Comparison of ENCODE assay signal across 27 cellular contexts in genomic region chr10:31789555-31789954, GRCh38.
DNase-seq lines count a peak whose midpoint lies in the region; ATAC-seq, FAIRE-seq and TF ChIP-seq lines count a peak whose summit lies in the region.
"Had no signal": no experiment of that assay in that cellular context is flagged by ENCODE, and none has a peak within 500 bp of the region (broad histone marks: within the 10 kb centered on the region; RNA-seq: fewer than 3 reads in every experiment).

No MANE protein-coding gene starts in this region.

- no peak overlapping the region for H3K4me3 Mint-ChIP-seq in natural killer cell
- H3K4me3 Mint-ChIP-seq in natural killer cell treated with Interleukin-12 subunit alpha and Interleukin-12 subunit beta and Interleukin-15 and Interleukin-18, amount 100 ng/mL, for 72 hours: no peak overlapping the region

- no peaks in the 10 kb centered on the region for H3K27me3 ChIP-seq in mammary epithelial cell (ENCODE audit: insufficient read depth, low read length)
- H3K27me3 ChIP-seq: BLaER1 treated with 17β-estradiol and CSF1 and Interleukin-3, amounts not matched to agents 10 nM and 100 nM; SJSA1 had no signal

- H3K36me3 ChIP-seq in mammary epithelial cell (ENCODE audit: insufficient read depth, low read length): no peaks in the 10 kb centered on the region
- H3K36me3 ChIP-seq: BLaER1 treated with 17β-estradiol and CSF1 and Interleukin-3, amounts not matched to agents 10 nM and 100 nM; HAP-1; SJSA1 had no signal

- intact Hi-C loops in natural killer cell (cut with micrococcal nuclease): no loop called here
- intact Hi-C loops in mammary epithelial cell (cut with micrococcal nuclease): no loop called here

- no peaks in the 10 kb centered on the region for H3K36me3 Mint-ChIP-seq in natural killer cell
- H3K36me3 Mint-ChIP-seq in natural killer cell treated with Interleukin-12 subunit alpha and Interleukin-12 subunit beta and Interleukin-15 and Interleukin-18, amount 100 ng/mL, for 72 hours: peaks cover 7% of the 10 kb centered on the region

- TF ChIP-seq CTCF in natural killer cell (IDR thresholded peaks at IDR 0.05): no peak
- TF ChIP-seq CTCF in mammary epithelial cell (conservative IDR thresholded peaks at IDR 0.05 in 1 of 2, IDR thresholded peaks at IDR 0.05 in 1 of 2; ENCODE audit: extremely low read depth in 1 of 2, insufficient read depth in 1 of 2, low read depth in 1 of 2, low read length in 2 of 2): no peak

- H3K4me3 ChIP-seq in mammary epithelial cell (replicated peaks in 1 of 3; ENCODE audit: insufficient read depth in 1 of 3, low read depth in 2 of 3, low read length in 3 of 3): no peak overlapping the region
- H3K4me3 ChIP-seq: A549; BLaER1 treated with 17β-estradiol and CSF1 and Interleukin-3, amounts not matched to agents 10 nM and 100 nM; HAP-1; SJSA1 had no signal

- in situ Hi-C loops in mammary epithelial cell (cut with MboI; ENCODE audit: low sequenced_read_pairs in 2 of 2): loop anchor here in 1 of 2 donors (25.0 kb wide), 1 partner anchor 1052 kb away; no protein-coding TSS in a partner anchor

- peaks cover 3% of the 10 kb centered on the region for H3K9me3 ChIP-seq in mammary epithelial cell (replicated peaks; ENCODE audit: insufficient read depth, low read length)
- H3K9me3 ChIP-seq: HAP-1, SJSA1 had no signal

- no peaks in the 10 kb centered on the region for H3K79me2 ChIP-seq in mammary epithelial cell (ENCODE audit: insufficient read depth, low read length)

- no peak overlapping the region for H3K27ac ChIP-seq in mammary epithelial cell (ENCODE audit: insufficient read depth, low read depth, low read length)
- H3K27ac ChIP-seq: A549; BLaER1 treated with 17β-estradiol and CSF1 and Interleukin-3, amounts not matched to agents 10 nM and 100 nM; SJSA1 had no signal

- peak; percentile 77 to 93 (median 92) for ATAC-seq in natural killer cell
- ATAC-seq in natural killer cell treated with Interleukin-12 subunit alpha and Interleukin-12 subunit beta and Interleukin-15 and Interleukin-18, amount 100 ng/mL, for 72 hours: no peak
- ATAC-seq: A549, PC-3 had no signal

- H4K20me1 ChIP-seq in mammary epithelial cell (ENCODE audit: insufficient read depth, low read length): no peaks in the 10 kb centered on the region
- H4K20me1 ChIP-seq: BLaER1 treated with 17β-estradiol and CSF1 and Interleukin-3, amounts not matched to agents 10 nM and 100 nM had no signal

- no peak overlapping the region for H2AFZ ChIP-seq in mammary epithelial cell (ENCODE audit: low read depth, low read length)

- peaks cover 11 to 18% of the 10 kb centered on the region in 2 donors for H3K27me3 Mint-ChIP-seq in natural killer cell (ENCODE audit: low read depth in 2 of 2)
- peaks cover 5 to 18% of the 10 kb centered on the region in 2 donors for H3K27me3 Mint-ChIP-seq in natural killer cell treated with Interleukin-12 subunit alpha and Interleukin-12 subunit beta and Interleukin-15 and Interleukin-18, amount 100 ng/mL, for 72 hours

- H3K4me1 ChIP-seq in mammary epithelial cell (ENCODE audit: insufficient read depth, low read length): no peaks in the 10 kb centered on the region
- H3K4me1 ChIP-seq: A549; BLaER1 treated with 17β-estradiol and CSF1 and Interleukin-3, amounts not matched to agents 10 nM and 100 nM; HAP-1; SJSA1 had no signal

- POLR2A ChIA-PET in HEK293T (lab: Yijun Ruan, JAX): no interaction called here

- 93% methylated on average over 1 of the region's 1 CpG for WGBS in mammary epithelial cell (ENCODE audit: low coverage, missing lambda C conversion rate)

- CTCF ChIA-PET in mammary epithelial cell (lab: Charles Lee; ENCODE audit: low non-redundant PET): no interaction called here
- CTCF ChIA-PET in HEK293T (lab: Yijun Ruan, JAX): no interaction called here

- DNase-seq in natural killer cell: no peak
- DNase-seq in natural killer cell treated with Interleukin-12 subunit alpha and Interleukin-12 subunit beta and Interleukin-15 and Interleukin-18, amount 100 ng/mL, for 72 hours (ENCODE audit: low spot score): no peak
- DNase-seq in frontal cortex (ENCODE audit: low spot score in 2 of 2): no peak
- no peak for DNase-seq in mammary epithelial cell
- no peak for DNase-seq in SHP77 (lab: John Stamatoyannopoulos, UW)
- DNase-seq in kidney tubule cell (ENCODE audit: low spot score): no peak
- no peak for DNase-seq in HEK293T (ENCODE audit: extremely low spot score)
- DNase-seq: AML-193; GOT3; KBM-7; MV-4-11; NCI-H1105 treated with DMSO at 0.1 percent for 48 hours; NCI-H146; NCI-H1930; NCI-H2107; NCI-H446; NCI-H524 treated with DMSO at 0.1 percent for 48 hours; NCI-H82; NK-92 treated with Interleukin-12 subunit alpha and Interleukin-12 subunit beta, amount 100 ng/mL, for 24 hours; PC-3 had no signal

- no peak overlapping the region for H3K4me2 ChIP-seq in mammary epithelial cell (ENCODE audit: insufficient read depth, low read depth, low read length)
- H3K4me2 ChIP-seq: A549; BLaER1 treated with 17β-estradiol and CSF1 and Interleukin-3, amounts not matched to agents 10 nM and 100 nM had no signal

- H3K9me3 Mint-ChIP-seq in natural killer cell: no peaks in the 10 kb centered on the region
- no peaks in the 10 kb centered on the region for H3K9me3 Mint-ChIP-seq in natural killer cell treated with Interleukin-12 subunit alpha and Interleukin-12 subunit beta and Interleukin-15 and Interleukin-18, amount 100 ng/mL, for 72 hours

- FAIRE-seq in G401.6 (lab: Jason Lieb, UNC): peak; percentile 30
- FAIRE-seq in frontal cortex (lab: Jason Lieb, UNC): peak; percentile 53
- FAIRE-seq: D721Med, HTR-8/SVneo had no signal

- dilution Hi-C loops in mammary epithelial cell (cut with HindIII; ENCODE audit: low sequenced_read_pairs): no loop called here

- peak overlapping the region in 1 of 2 donors; percentile 21 for H3K27ac Mint-ChIP-seq in natural killer cell
- H3K27ac Mint-ChIP-seq in natural killer cell treated with Interleukin-12 subunit alpha and Interleukin-12 subunit beta and Interleukin-15 and Interleukin-18, amount 100 ng/mL, for 72 hours: no peak overlapping the region

- no TSS peak for BruUV-seq in mammary epithelial cell (replicated peaks; lab: Mats Ljungman, UMichigan)

- H3K9ac ChIP-seq in mammary epithelial cell (ENCODE audit: insufficient read depth, low read length): no peak overlapping the region
- H3K9ac ChIP-seq: BLaER1 treated with 17β-estradiol and CSF1 and Interleukin-3, amounts not matched to agents 10 nM and 100 nM had no signal

- H3K4me1 Mint-ChIP-seq in natural killer cell: peaks cover 0 to 4% of the 10 kb centered on the region in 2 donors
- H3K4me1 Mint-ChIP-seq in natural killer cell treated with Interleukin-12 subunit alpha and Interleukin-12 subunit beta and Interleukin-15 and Interleukin-18, amount 100 ng/mL, for 72 hours (ENCODE audit: low read depth in 2 of 2): peaks cover 3 to 4% of the 10 kb centered on the region in 2 donors

TF ChIP-seq in HEK293T, 16 proteins besides CTCF, POLR2A, EP300 and RAD21:
- TF ChIP-seq NFRKB (IDR thresholded peaks at IDR 0.05): no peak
- TF ChIP-seq ARNT (IDR thresholded peaks at IDR 0.05): no peak
- no peak for TF ChIP-seq FOXA1 (IDR thresholded peaks at IDR 0.05)
- TF ChIP-seq ZNF384 (IDR thresholded peaks at IDR 0.05): no peak
- TF ChIP-seq HDGF (IDR thresholded peaks at IDR 0.05; ENCODE audit: borderline replicate concordance): no peak
- no peak for TF ChIP-seq PKNOX1 (IDR thresholded peaks at IDR 0.05)
- TF ChIP-seq LEF1 (IDR thresholded peaks at IDR 0.05; ENCODE audit: borderline replicate concordance): no peak
- no peak for TF ChIP-seq CTBP1 (IDR thresholded peaks at IDR 0.05; ENCODE audit: borderline replicate concordance)
- no peak for TF ChIP-seq FOXM1 (IDR thresholded peaks at IDR 0.05; ENCODE audit: borderline replicate concordance)
- no peak for TF ChIP-seq SP1 (IDR thresholded peaks at IDR 0.05)
- TF ChIP-seq FOXK2 (IDR thresholded peaks at IDR 0.05): no peak
- no peak for TF ChIP-seq SUZ12 (IDR thresholded peaks at IDR 0.05)
- no peak for TF ChIP-seq ELF4 (IDR thresholded peaks at IDR 0.05)
- no peak for TF ChIP-seq L3MBTL2 (conservative IDR thresholded peaks at IDR 0.05)
- TF ChIP-seq TARDBP (IDR thresholded peaks at IDR 0.05): no peak

Comparison
In these comparisons a context has a peak if more than half of its experiments do, and no peak if none do; other contexts are left out.
1. ATAC-seq: peak in natural killer cell (3 of 3); none in natural killer cell treated with Interleukin-12 subunit alpha and Interleukin-12 subunit beta and Interleukin-15 and Interleukin-18, amount 100 ng/mL, for 72 hours (0 of 2).